Comparison of ENCODE assay signal across 8 cellular contexts in the genomic region with DNA sequence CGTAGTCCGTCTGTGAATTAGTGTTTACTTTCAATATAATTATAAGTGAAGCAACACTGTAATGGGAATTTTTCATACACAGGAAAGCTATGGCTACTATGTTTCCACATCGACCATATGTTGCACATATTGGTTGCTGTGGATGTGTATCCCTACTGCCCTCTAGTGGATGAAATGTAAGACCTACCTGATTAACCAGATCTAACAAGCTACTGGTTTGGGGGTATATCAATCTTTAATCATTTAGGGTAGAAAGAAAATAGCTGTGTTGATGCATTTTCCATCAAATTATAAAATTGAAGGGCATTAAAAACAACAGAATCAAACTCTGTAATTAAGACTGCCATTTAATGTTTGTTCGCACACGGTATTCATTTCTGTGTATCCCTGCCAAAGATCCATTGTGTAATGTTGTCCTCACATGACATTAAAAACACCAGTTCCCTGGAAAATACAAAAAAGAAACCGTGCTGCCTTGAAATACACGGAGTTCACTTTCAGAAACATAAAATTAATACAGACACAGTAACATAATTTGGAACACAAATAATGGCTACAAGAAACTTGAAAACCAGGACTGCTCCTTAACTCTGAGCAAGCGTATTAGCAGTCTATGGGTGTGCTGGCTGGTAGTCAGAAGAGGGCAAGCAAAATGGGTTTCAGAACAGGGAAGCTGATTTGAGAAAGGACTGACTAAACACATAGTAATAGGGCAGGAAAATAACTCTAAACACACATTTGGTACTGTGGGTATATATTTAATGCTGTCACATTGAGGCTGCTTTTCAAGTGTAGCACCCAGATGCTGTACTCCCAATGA.
A peak's percentile ranks its signal among the peaks of the same experiment; 100 is the strongest.
DNase-seq lines count a peak whose midpoint lies in the region; ATAC-seq, FAIRE-seq and TF ChIP-seq lines count a peak whose summit lies in the region.

No MANE protein-coding gene starts in this region.

- TF ChIP-seq CTCF in PC-9 (conservative IDR thresholded peaks at IDR 0.05) (peak; percentile 85), colonic mucosa (IDR thresholded peaks at IDR 0.05) (peak; percentile 83), lower lobe of right lung (IDR thresholded peaks at IDR 0.05) (peak; percentile 84), transverse colon (IDR thresholded peaks at IDR 0.05) (peak; percentile 76 to 91 (median 86))

- H3K9me3 ChIP-seq in Karpas-422 (ENCODE audit: low read length) = no peaks in the 10 kb centered on the region
- H3K9me3 ChIP-seq in PC-9 (ENCODE audit: insufficient read depth, low read depth) = no peaks in the 10 kb centered on the region
- H3K9me3 ChIP-seq in colonic mucosa = no peaks in the 10 kb centered on the region
- H3K9me3 ChIP-seq in lower lobe of right lung = no peaks in the 10 kb centered on the region
- H3K9me3 ChIP-seq in transverse colon = no peaks in the 10 kb centered on the region

- in situ Hi-C loops in transverse colon (cut with MboI; ENCODE audit: low pct_ligation_motif_present in 1 of 4, low pct_unique_long_range_greater_than_20kb in 1 of 4, low sequenced_read_pairs in 3 of 4) = loop anchor here in 1 of 4 donors (10.0 kb wide), 1 partner anchor 264 kb away; no protein-coding TSS in a partner anchor

- H3K4me3 ChIP-seq in Karpas-422 (ENCODE audit: low read length) (no peak overlapping the region), PC-9 (no peak overlapping the region), colonic mucosa (no peak overlapping the region), lower lobe of right lung (peak overlapping the region; percentile 20), transverse colon (no peak overlapping the region)

- H3K4me2 ChIP-seq in Karpas-422 (ENCODE audit: low read depth, low read length, poor library complexity, severe bottlenecking) = no peak overlapping the region
- no peak overlapping the region for H3K4me2 ChIP-seq in PC-9

- CTCF ChIA-PET in PC-9 (lab: Charles Lee) = interaction anchor here (0.6 to 1.2 kb wide), 3 partner anchors 19 to 287 kb away, joined by 3 to 4 read pairs (median 3); no protein-coding TSS in a partner anchor

- ATAC-seq in lower lobe of right lung = peak; percentile 91 to 94

- H3K36me3 ChIP-seq in Karpas-422 (ENCODE audit: insufficient read depth, low read length) = no peaks in the 10 kb centered on the region
- H3K36me3 ChIP-seq in PC-9 (ENCODE audit: low read depth) = no peaks in the 10 kb centered on the region
- H3K36me3 ChIP-seq in colonic mucosa = no peaks in the 10 kb centered on the region
- no peaks in the 10 kb centered on the region for H3K36me3 ChIP-seq in lower lobe of right lung
- H3K36me3 ChIP-seq in transverse colon = no peaks in the 10 kb centered on the region

- H3K4me1 ChIP-seq in Karpas-422 (ENCODE audit: low read length) = no peaks in the 10 kb centered on the region; the same call in 1 of the 2 replicates
- H3K4me1 ChIP-seq in PC-9 (replicated peaks; ENCODE audit: insufficient read depth) = no peaks in the 10 kb centered on the region
- H3K4me1 ChIP-seq in colonic mucosa = no peaks in the 10 kb centered on the region
- peaks cover 16% of the 10 kb centered on the region for H3K4me1 ChIP-seq in lower lobe of right lung
- H3K4me1 ChIP-seq in transverse colon = peaks cover 0 to 11% (median 3%) of the 10 kb centered on the region in 4 donors

- H3K9ac ChIP-seq in Karpas-422 (ENCODE audit: low read length) (no peak overlapping the region), colonic mucosa (ENCODE audit: low read depth in 2 of 2, low read length in 2 of 2) (no peak overlapping the region)

- H3K27me3 ChIP-seq in Karpas-422 (ENCODE audit: low read length) (no peaks in the 10 kb centered on the region), PC-9 (ENCODE audit: insufficient read depth, low read depth) (no peaks in the 10 kb centered on the region), colonic mucosa (no peaks in the 10 kb centered on the region), lower lobe of right lung (ENCODE audit: low read depth) (no peaks in the 10 kb centered on the region), transverse colon (no peaks in the 10 kb centered on the region)

- no peak for TF ChIP-seq EP300 in transverse colon (IDR thresholded peaks at IDR 0.05; ENCODE audit: low read depth)

- H3K79me2 ChIP-seq in Karpas-422 (ENCODE audit: low read length) (no peaks in the 10 kb centered on the region), PC-9 (ENCODE audit: low read depth) (no peaks in the 10 kb centered on the region)

- H4K20me1 ChIP-seq in Karpas-422 (ENCODE audit: insufficient read depth, low read depth, low read length) (no peaks in the 10 kb centered on the region), PC-9 (ENCODE audit: insufficient read depth) (no peaks in the 10 kb centered on the region)

- no peaks in the 10 kb centered on the region for H3F3A ChIP-seq in PC-9 (ENCODE audit: insufficient read depth, low read depth)

- TF ChIP-seq POLR2A in H54 (IDR thresholded peaks at IDR 0.05; ENCODE audit: low read depth, low read length) = no peak
- TF ChIP-seq POLR2A in transverse colon (IDR thresholded peaks at IDR 0.05) = no peak

- FAIRE-seq in H54 (lab: Jason Lieb, UNC) = peak; percentile 98

- 28 to 35% methylated on average over 8 of the region's 8 CpGs for WGBS in transverse colon (ENCODE audit: low coverage in 1 of 2), 2 donors

- BruUV-seq in PC-9 (replicated peaks; lab: Mats Ljungman, UMichigan) = no TSS peak

- intact Hi-C loops in PC-9 (cut with micrococcal nuclease; ENCODE audit: unreplicated experiment) (no loop called here), colonic mucosa (cut with DNase I) (no loop called here), lower lobe of right lung (cut with DNase I) (no loop called here), transverse colon (cut with DNase I; ENCODE audit: low total_unique reads) (no loop called here)

- peak; percentile 0 for DNase-seq in stimulated activated CD4-positive, alpha-beta T cell treated with anti-CD3 and anti-CD28 coated beads, Interleukin-2, amount 100 ng/mL, for 4 hours (ENCODE audit: low read depth)
- no peak for DNase-seq in stimulated activated CD4-positive, alpha-beta T cell treated with anti-CD3 and anti-CD28 coated beads, Interleukin-2, amount 100 ng/mL, for 24 hours
- DNase-seq in H54 (ENCODE audit: insufficient read length, low spot score) = peak; percentile 2
- peak; percentile 83 for DNase-seq in Karpas-422
- peak in 1 of 2 experiments; percentile 55 for DNase-seq in PC-9
- DNase-seq in colonic mucosa = no peak
- DNase-seq in lower lobe of right lung = no peak
- no peak for DNase-seq in transverse colon

- H3K27ac ChIP-seq in Karpas-422 (ENCODE audit: low read length) (no peak overlapping the region), PC-9 (no peak overlapping the region), colonic mucosa (no peak overlapping the region), lower lobe of right lung (peak overlapping the region; percentile 7), transverse colon (peak overlapping the region; percentile 16 to 63 (median 46))

- no peak overlapping the region for H2AFZ ChIP-seq in Karpas-422 (ENCODE audit: low read length)
- no peak overlapping the region for H2AFZ ChIP-seq in PC-9

- H3K9me2 ChIP-seq in Karpas-422 (replicated peaks; ENCODE audit: insufficient read depth, low read length) (no peaks in the 10 kb centered on the region), PC-9 (ENCODE audit: insufficient read depth) (no peaks in the 10 kb centered on the region; the same call in 1 of the 2 replicates)

- POLR2A ChIA-PET in PC-9 (lab: Charles Lee; ENCODE audit: unreplicated experiment) = no interaction called here

Comparison
In these comparisons a context has a peak if more than half of its experiments do, and no peak if none do; other contexts are left out.
1. DNase-seq: peak in stimulated activated CD4-positive, alpha-beta T cell treated with anti-CD3 and anti-CD28 coated beads, Interleukin-2, amount 100 ng/mL, for 4 hours (single experiment), H54 (single experiment) and Karpas-422 (single experiment); none in stimulated activated CD4-positive, alpha-beta T cell treated with anti-CD3 and anti-CD28 coated beads, Interleukin-2, amount 100 ng/mL, for 24 hours (0 of 2), colonic mucosa (single experiment), lower lobe of right lung (single experiment) and transverse colon (single experiment).
2. H3K27ac ChIP-seq: peak in lower lobe of right lung (single experiment) and transverse colon (4 of 4); none in Karpas-422 (single experiment), PC-9 (single experiment) and colonic mucosa (single experiment).
3. Peak in every context shown above with its lines, with median percentiles within 50 percentile points of each other: CTCF ChIP-seq.